ENCODE assay signal across 1 cellular context in the genomic region with DNA sequence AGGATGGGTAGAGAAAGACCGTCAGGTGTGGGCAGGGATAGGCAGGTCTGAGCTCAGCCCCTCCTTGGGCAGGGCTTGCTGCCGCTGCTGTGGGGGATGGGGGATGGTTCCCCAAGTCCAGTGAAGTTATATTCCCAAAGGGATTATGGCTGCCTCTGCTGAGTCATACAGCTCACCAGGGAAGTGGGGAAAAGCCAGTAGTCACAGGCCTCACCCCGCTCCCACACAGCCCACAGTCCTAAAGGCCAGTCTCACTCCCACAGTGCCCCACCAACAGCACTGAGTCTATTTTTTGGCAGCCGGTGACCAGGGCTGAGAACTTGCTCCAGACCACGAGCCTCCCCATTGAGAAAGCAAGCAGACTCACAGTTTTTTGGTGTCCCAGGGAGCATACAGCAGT.
TF ChIP-seq lines count a peak whose summit lies in the region.

No MANE protein-coding gene starts in this region.

TF ChIP-seq in IMR-90, 13 proteins besides CTCF, POLR2A, EP300 and RAD21:
- TF ChIP-seq CEBPB (IDR thresholded peaks at IDR 0.05; ENCODE audit: low read depth, low read length) (no peak), SMC3 (IDR thresholded peaks at IDR 0.05; ENCODE audit: low read depth, low read length) (no peak), CHD1 (IDR thresholded peaks at IDR 0.05; ENCODE audit: low read depth, low read length) (no peak), NFE2L2 (IDR thresholded peaks at IDR 0.05; ENCODE audit: low read depth, low read length) (no peak), MXI1 (IDR thresholded peaks at IDR 0.05; ENCODE audit: borderline replicate concordance, low read depth, low read length) (no peak), MAFK (IDR thresholded peaks at IDR 0.05; ENCODE audit: low read depth, low read length) (no peak), RFX5 (IDR thresholded peaks at IDR 0.05; ENCODE audit: low read depth, low read length) (no peak), FOS (IDR thresholded peaks at IDR 0.05; ENCODE audit: low read depth, low read length) (no peak), RCOR1 (IDR thresholded peaks at IDR 0.05; ENCODE audit: insufficient replicate concordance, low read length) (no peak), BHLHE40 (IDR thresholded peaks at IDR 0.05; ENCODE audit: low read depth, low read length) (no peak), MAZ (IDR thresholded peaks at IDR 0.05; ENCODE audit: borderline replicate concordance, low read depth, low read length) (no peak)
- TF ChIP-seq, protein P1, sequence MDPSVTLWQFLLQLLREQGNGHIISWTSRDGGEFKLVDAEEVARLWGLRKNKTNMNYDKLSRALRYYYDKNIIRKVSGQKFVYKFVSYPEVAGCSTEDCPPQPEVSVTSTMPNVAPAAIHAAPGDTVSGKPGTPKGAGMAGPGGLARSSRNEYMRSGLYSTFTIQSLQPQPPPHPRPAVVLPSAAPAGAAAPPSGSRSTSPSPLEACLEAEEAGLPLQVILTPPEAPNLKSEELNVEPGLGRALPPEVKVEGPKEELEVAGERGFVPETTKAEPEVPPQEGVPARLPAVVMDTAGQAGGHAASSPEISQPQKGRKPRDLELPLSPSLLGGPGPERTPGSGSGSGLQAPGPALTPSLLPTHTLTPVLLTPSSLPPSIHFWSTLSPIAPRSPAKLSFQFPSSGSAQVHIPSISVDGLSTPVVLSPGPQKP (IDR thresholded peaks at IDR 0.05; ENCODE audit: borderline replicate concordance, low read depth, low read length), result no peak
- TF ChIP-seq, protein P2, sequence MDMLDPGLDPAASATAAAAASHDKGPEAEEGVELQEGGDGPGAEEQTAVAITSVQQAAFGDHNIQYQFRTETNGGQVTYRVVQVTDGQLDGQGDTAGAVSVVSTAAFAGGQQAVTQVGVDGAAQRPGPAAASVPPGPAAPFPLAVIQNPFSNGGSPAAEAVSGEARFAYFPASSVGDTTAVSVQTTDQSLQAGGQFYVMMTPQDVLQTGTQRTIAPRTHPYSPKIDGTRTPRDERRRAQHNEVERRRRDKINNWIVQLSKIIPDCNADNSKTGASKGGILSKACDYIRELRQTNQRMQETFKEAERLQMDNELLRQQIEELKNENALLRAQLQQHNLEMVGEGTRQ (IDR thresholded peaks at IDR 0.05; ENCODE audit: low read depth, low read length), result no peak
